Comparison of ENCODE assay signal across 17 cellular contexts in genomic region chr5:148063861-148064260, GRCh38. TPM values are rescaled to one million over a fixed set of nuclear protein-coding genes. Genes with fewer than 3 reads are reported as not detected.
A peak's percentile ranks its signal among the peaks of the same experiment; 100 is the strongest.
DNase-seq lines count a peak whose midpoint lies in the region; ATAC-seq and TF ChIP-seq lines count a peak whose summit lies in the region.
"Had no signal": no experiment of that assay in that cellular context is flagged by ENCODE, and none has a peak within 500 bp of the region (broad histone marks: within the 10 kb centered on the region; RNA-seq: fewer than 3 reads in every experiment).

Gene SPINK5 (plus strand): TSS chr5:148063980. CDS start chr5:148064045, 65 bp downstream.

- TF ChIP-seq POLR2A in esophagus squamous epithelium (IDR thresholded peaks at IDR 0.05) (no peak), tibial nerve (IDR thresholded peaks at IDR 0.05) (no peak)

- H3K9me3 ChIP-seq in RWPE2 (ENCODE audit: severe bottlenecking) (no peaks in the 10 kb centered on the region), esophagus squamous epithelium (no peaks in the 10 kb centered on the region), tibial nerve (no peaks in the 10 kb centered on the region)

- intact Hi-C loops in esophagus squamous epithelium (cut with DNase I) = no loop called here

- H3K27ac ChIP-seq in RWPE2 (ENCODE audit: poor library complexity, severe bottlenecking) (no peak within 1 kb of the TSS), esophagus squamous epithelium (peak within 1 kb of the TSS in 3 of 4 donors; percentile 43 to 74 (median 72)), tibial nerve (no peak within 1 kb of the TSS)
- H3K27ac ChIP-seq: C4-2B had no signal

- no peaks in the 10 kb centered on the region for H3K9me3 Mint-ChIP-seq in stimulated activated memory B cell treated with anti-CD40 and anti-IgM and Interleukin-4, amounts not matched to agents 10 μg/mL and 1 μg/mL and 100 μg/mL, for 72 hours

- peak; percentile 77 for DNase-seq in NCI-H69 (lab: John Stamatoyannopoulos, UW)
- DNase-seq in RWPE2 (ENCODE audit: low spot score) = no peak
- DNase-seq in esophagus squamous epithelium (lab: John Stamatoyannopoulos, UW) = no peak
- no peak for DNase-seq in NCI-H524 (lab: John Stamatoyannopoulos, UW)
- DNase-seq in tibial nerve (ENCODE audit: low spot score in 2 of 2) = no peak
- DNase-seq in UCSD-AML1 (lab: John Stamatoyannopoulos, UW; ENCODE audit: unreplicated experiment) = no peak
- DNase-seq: DMS 273 treated with DMSO at 0.1 percent for 48 hours; GDM1; GOT3; MV-4-11; NCI-H1417; NCI-H187 treated with DMSO at 0.1 percent for 48 hours; NCI-H510A treated with DMSO at 0.1 percent for 48 hours; NK-92 treated with Interleukin-12 subunit alpha and Interleukin-12 subunit beta, amount 100 ng/mL, for 24 hours had no signal

- H3K4me1 Mint-ChIP-seq in stimulated activated memory B cell treated with anti-CD40 and anti-IgM and Interleukin-4, amounts not matched to agents 10 μg/mL and 1 μg/mL and 100 μg/mL, for 72 hours = no peaks in the 10 kb centered on the region

- ATAC-seq in RWPE2 (ENCODE audit: low read depth) = peak; percentile 68
- ATAC-seq in stimulated activated memory B cell treated with anti-CD40 and anti-IgM and Interleukin-4, amounts not matched to agents 10 μg/mL and 1 μg/mL and 100 μg/mL, for 72 hours = peak; percentile 16
- ATAC-seq: GM12878 had no signal

- TF ChIP-seq EP300 in tibial nerve (IDR thresholded peaks at IDR 0.05) = no peak

- no peaks in the 10 kb centered on the region for H3K4me1 ChIP-seq in RWPE2 (ENCODE audit: insufficient read depth, poor library complexity, severe bottlenecking)
- peaks cover 0 to 52% (median 0%) of the 10 kb centered on the region in 3 donors for H3K4me1 ChIP-seq in esophagus squamous epithelium
- no peaks in the 10 kb centered on the region for H3K4me1 ChIP-seq in tibial nerve

- H3K4me3 ChIP-seq in RWPE2 (ENCODE audit: severe bottlenecking) (no peak within 1 kb of the TSS), esophagus squamous epithelium (peak within 1 kb of the TSS; percentile 3 to 42 (median 36)), tibial nerve (no peak within 1 kb of the TSS)
- H3K4me3 ChIP-seq: GM12878 had no signal

- no peaks in the 10 kb centered on the region for H3K27me3 Mint-ChIP-seq in stimulated activated memory B cell treated with anti-CD40 and anti-IgM and Interleukin-4, amounts not matched to agents 10 μg/mL and 1 μg/mL and 100 μg/mL, for 72 hours

- H3K36me3 Mint-ChIP-seq in stimulated activated memory B cell treated with anti-CD40 and anti-IgM and Interleukin-4, amounts not matched to agents 10 μg/mL and 1 μg/mL and 100 μg/mL, for 72 hours = no peaks in the 10 kb centered on the region

- no peak within 1 kb of the TSS for H3K27ac Mint-ChIP-seq in stimulated activated memory B cell treated with anti-CD40 and anti-IgM and Interleukin-4, amounts not matched to agents 10 μg/mL and 1 μg/mL and 100 μg/mL, for 72 hours

- 52 to 58% methylated on average over 5 of the region's 5 CpGs for WGBS in esophagus squamous epithelium, 2 donors
- 91 to 93% methylated on average over 5 of the region's 5 CpGs for WGBS in tibial nerve, 2 donors

- H3K4me3 Mint-ChIP-seq in stimulated activated memory B cell treated with anti-CD40 and anti-IgM and Interleukin-4, amounts not matched to agents 10 μg/mL and 1 μg/mL and 100 μg/mL, for 72 hours = no peak within 1 kb of the TSS

- H3K27me3 ChIP-seq in RWPE2 (ENCODE audit: insufficient read depth, poor library complexity, severe bottlenecking) (no peaks in the 10 kb centered on the region), esophagus squamous epithelium (no peaks in the 10 kb centered on the region), tibial nerve (no peaks in the 10 kb centered on the region)

- H3K36me3 ChIP-seq in RWPE2 (ENCODE audit: low read depth) (no peaks in the 10 kb centered on the region), esophagus squamous epithelium (no peaks in the 10 kb centered on the region), tibial nerve (no peaks in the 10 kb centered on the region)

- TF ChIP-seq CTCF in RWPE2 (IDR thresholded peaks at IDR 0.05; ENCODE audit: poor library complexity, severe bottlenecking) (no peak), esophagus squamous epithelium (IDR thresholded peaks at IDR 0.05) (no peak), tibial nerve (IDR thresholded peaks at IDR 0.05) (no peak)

RNA-seq across cellular contexts. Expression of gene SPINK5, which starts in this region (rescaled TPM):
- total RNA-seq in esophagus squamous epithelium (100 to 1,000 TPM; 550 to 961 (median 863) TPM), tibial nerve (1 to 10 TPM in 2 of 4 donors, under 1 TPM in 2; 0.39 to 1.3 (median 0.97) TPM)

Comparison
In these comparisons a context has a peak if more than half of its experiments do, and no peak if none do; other contexts are left out.
1. RNA of gene SPINK5 (total RNA-seq): 550 to 961 TPM in esophagus squamous epithelium; 0.39 to 1.3 TPM in tibial nerve; every median in the first group is over 100 times any median in the second.
2. H3K27ac ChIP-seq: peak in esophagus squamous epithelium (3 of 4); none in RWPE2 (single experiment) and tibial nerve (0 of 4).
3. H3K4me3 ChIP-seq: peak in esophagus squamous epithelium (4 of 4); none in RWPE2 (single experiment) and tibial nerve (0 of 4).